31 cellular contexts compared by ENCODE assay signal in the genomic region with DNA sequence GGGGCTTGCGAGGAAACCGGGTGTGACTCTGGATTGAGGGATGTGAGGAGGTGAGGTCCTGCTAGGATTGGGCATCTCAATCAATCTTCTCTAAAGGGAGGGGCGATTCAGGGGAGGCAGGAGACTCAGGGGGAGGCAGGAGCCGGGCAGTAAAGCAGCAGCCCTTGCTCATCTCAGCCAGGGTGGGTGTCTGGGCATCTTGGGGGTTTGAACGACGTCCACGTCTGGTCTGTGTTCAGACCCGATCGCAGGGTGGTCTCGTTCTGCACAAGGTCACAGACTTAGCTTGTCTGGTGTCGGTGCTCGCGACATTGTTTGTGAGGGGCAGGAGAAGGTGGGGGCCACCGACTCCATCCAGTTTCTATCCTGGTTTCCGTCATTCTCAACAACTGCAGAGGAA.
"Had no signal": no experiment of that assay in that cellular context is flagged by ENCODE, and none has a peak within 500 bp of the region (broad histone marks: within the 10 kb centered on the region; RNA-seq: fewer than 3 reads in every experiment).

No MANE protein-coding gene starts in this region.

- H3K9me3 ChIP-seq: adrenal gland, ascending aorta, body of pancreas had no signal

- H3K27ac ChIP-seq: adrenal gland, ascending aorta, body of pancreas, brain microvascular endothelial cell, breast epithelium, cardiac muscle cell had no signal

- H3K4me1 ChIP-seq: adrenal gland, ascending aorta, body of pancreas, breast epithelium had no signal

- ATAC-seq: activated naive CD4-positive, alpha-beta T cell treated with anti-CD3 and anti-CD28 coated beads, Interleukin-2, amount 50 U/mL, for 72 hours; activated naive CD8-positive, alpha-beta T cell treated with anti-CD3 and anti-CD28 coated beads, Interleukin-2, amount 50 U/mL, for 24 hours; activated T-cell treated with anti-CD3 and anti-CD28 coated beads, Interleukin-2, amount 50 U/mL, for 4 hours; activated T-cell treated with anti-CD3 and anti-CD28 coated beads, Interleukin-2, amount 50 U/mL, for 72 hours; activated T-helper 17 cell treated with anti-CD3 and anti-CD28 coated beads, Interleukin-2, amount 50 U/mL, for 72 hours; body of pancreas had no signal

- H3K36me3 ChIP-seq: adrenal gland, ascending aorta, brain microvascular endothelial cell, breast epithelium, cardiac muscle cell had no signal

- DNase-seq: activated effector memory CD4-positive, alpha-beta T cell treated with anti-CD3 and anti-CD28 coated beads, Interleukin-2, amount 50 U/mL, for 16 hours; activated effector memory CD4-positive, alpha-beta T cell treated with Interleukin-2 at 50 U/mL for 16 hours; activated gamma-delta T cell; activated naive CD4-positive, alpha-beta T cell; activated naive CD4-positive, alpha-beta T cell treated with anti-CD3 and anti-CD28 coated beads for 36 hours; activated naive CD4-positive, alpha-beta T cell treated with anti-CD3 and anti-CD28 coated beads, Interleukin-2, amount 10 ng/mL, durations not matched to agents 7 days and 5 days; activated naive CD4-positive, alpha-beta T cell treated with anti-CD3 and anti-CD28 coated beads, Interleukin-2, amount 50 U/mL, for 16 hours; activated naive CD4-positive, alpha-beta T cell treated with Interleukin-2 at 50 U/mL for 16 hours; activated naive CD8-positive, alpha-beta T cell treated with anti-CD3 and anti-CD28 coated beads for 36 hours; activated naive CD8-positive, alpha-beta T cell treated with anti-CD3 and anti-CD28 coated beads, Interleukin-2, amount 10 ng/mL, durations not matched to agents 7 days and 5 days; activated naive CD8-positive, alpha-beta T cell treated with anti-CD3 and anti-CD28 coated beads, Interleukin-2, amount 50 U/mL, for 24 hours; activated T-cell treated with anti-CD3 and anti-CD28 coated beads for 4 hours; activated T-cell treated with anti-CD3 and anti-CD28 coated beads, Interleukin-2, amount 50 U/mL, for 1 hour; activated T-cell treated with anti-CD3 and anti-CD28 coated beads, Interleukin-2, amount 50 U/mL, for 24 hours; activated T-cell treated with anti-CD3 and anti-CD28 coated beads, Interleukin-2, amount 50 U/mL, for 4 hours; activated T-cell treated with anti-CD3 and anti-CD28 coated beads, Interleukin-2, amount 50 U/mL, for 48 hours; activated T-cell treated with anti-CD3 and anti-CD28 coated beads, Interleukin-2, amount 50 U/mL, for 72 hours; adrenal gland; amniotic stem cell; amygdala; anterior cingulate cortex; body of pancreas; brain microvascular endothelial cell; caudate nucleus; central memory CD4-positive, alpha-beta T cell; cerebellar nuclear complex had no signal

- H3K4me3 ChIP-seq: adrenal gland, ascending aorta, body of pancreas, breast epithelium, cardiac muscle cell had no signal

- H3K27me3 ChIP-seq: adrenal gland, ascending aorta, body of pancreas, brain microvascular endothelial cell, breast epithelium, cardiac muscle cell had no signal
